13 cellular contexts compared by ENCODE assay signal in the genomic region with DNA sequence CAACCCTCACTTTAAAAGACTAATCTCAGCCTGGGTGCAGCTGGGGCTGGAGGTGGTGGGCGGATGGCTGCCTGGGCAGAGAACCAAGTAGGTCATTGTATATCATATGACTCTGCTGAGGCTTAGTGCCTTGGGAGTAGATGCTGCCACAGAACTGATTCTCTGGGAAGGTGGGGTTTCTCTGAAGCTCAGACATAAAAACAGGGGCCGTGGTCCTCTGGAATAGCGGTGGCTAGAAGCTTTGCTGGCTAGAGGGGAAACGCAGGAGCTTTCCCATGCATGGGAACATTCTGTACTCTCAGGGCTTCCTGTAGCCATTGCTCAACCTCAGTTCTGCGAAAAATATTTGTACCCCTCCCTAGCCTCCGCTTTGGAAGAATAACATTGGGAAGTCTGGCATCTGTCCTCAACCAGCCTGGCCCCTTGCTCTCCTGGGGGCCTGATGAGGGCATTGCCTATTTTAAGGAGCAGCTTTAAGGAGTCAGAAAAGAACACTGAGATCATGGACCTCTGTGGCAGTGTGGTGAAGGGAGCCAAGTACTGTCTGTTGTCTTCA. TPM values are rescaled to one million over a fixed set of nuclear protein-coding genes. Genes with fewer than 3 reads are reported as not detected.
DNase-seq lines count a peak whose midpoint lies in the region; ATAC-seq and TF ChIP-seq lines count a peak whose summit lies in the region.
"Had no signal": no experiment of that assay in that cellular context is flagged by ENCODE, and none has a peak within 500 bp of the region (broad histone marks: within the 10 kb centered on the region; RNA-seq: fewer than 3 reads in every experiment).

No MANE protein-coding gene starts in this region.

- TF ChIP-seq POLR2A in gastroesophageal sphincter (IDR thresholded peaks at IDR 0.05) = no peak

- ATAC-seq in gastroesophageal sphincter (peak; percentile 93), HG02623 (IDR thresholded peaks at IDR 0.05; ENCODE audit: unreplicated experiment) (no peak), GM19351 (IDR thresholded peaks at IDR 0.05; ENCODE audit: unreplicated experiment) (no peak)
- ATAC-seq: stimulated activated naive CD8-positive, alpha-beta T cell treated with anti-CD3 and anti-CD28 coated beads, Interleukin-15, Interleukin-2, amounts not matched to agents 100 U/mL and 50 U/mL, for 24 hours had no signal

- H3K27me3 ChIP-seq in ACC112 (ENCODE audit: insufficient read depth, low read length) (no peaks in the 10 kb centered on the region), gastroesophageal sphincter (no peaks in the 10 kb centered on the region)

- peak overlapping the region; percentile 61 for H2AFZ ChIP-seq in ACC112 (ENCODE audit: low read length, unreplicated experiment)

- H3K9me3 ChIP-seq in gastroesophageal sphincter = no peaks in the 10 kb centered on the region
- H3K9me3 ChIP-seq: neutrophil had no signal

- peak in 1 of 4 experiments; percentile 6 for TF ChIP-seq CTCF in gastroesophageal sphincter (IDR thresholded peaks at IDR 0.05)

- H3K27ac ChIP-seq in ACC112 (ENCODE audit: low read depth, low read length) (peak overlapping the region; percentile 92), angular gyrus (ENCODE audit: low read depth, low read length) (peak overlapping the region; percentile 41), gastroesophageal sphincter (peak overlapping the region; percentile 74 to 80 (median 78))
- H3K27ac ChIP-seq: epithelial cell of prostate, neutrophil had no signal

- 20% methylated on average over 1 of the region's 6 CpGs; no CpG with 5 or more reads in 1 of the 2 donors for WGBS in gastroesophageal sphincter (ENCODE audit: low coverage in 1 of 2), 2 donors

- intact Hi-C loops in posterior cingulate gyrus (cut with DNase I) = no loop called here

- no peaks in the 10 kb centered on the region for H3K36me3 ChIP-seq in ACC112 (ENCODE audit: insufficient read depth, low read length)
- H3K36me3 ChIP-seq in gastroesophageal sphincter = no peaks in the 10 kb centered on the region
- H3K36me3 ChIP-seq: neutrophil had no signal

- peak overlapping the region; percentile 6; the same call in 1 of the 2 replicates for H3K4me3 ChIP-seq in ACC112 (ENCODE audit: low read depth, low read length)
- no peak overlapping the region for H3K4me3 ChIP-seq in gastroesophageal sphincter

- H3K79me2 ChIP-seq in ACC112 (ENCODE audit: control insufficient read depth, insufficient read depth, low read length, unreplicated experiment) = no peaks in the 10 kb centered on the region

- H3K4me1 ChIP-seq in ACC112 (ENCODE audit: control insufficient read depth, insufficient read depth, low read length, unreplicated experiment) (peaks cover 27% of the 10 kb centered on the region), gastroesophageal sphincter (peaks cover 0 to 40% (median 7%) of the 10 kb centered on the region in 3 donors)

- DNase-seq in posterior cingulate gyrus = peak in 8 of 10 donors; percentile 37 to 95 (median 58)
- no peak for DNase-seq in activated gamma-delta T cell treated with Interleukin-2 at 50 U/mL for 16 hours
- DNase-seq in activated T-cell treated with anti-CD3 and anti-CD28 coated beads, Interleukin-2, amount 50 U/mL, for 48 hours = no peak
- DNase-seq: ACHN; stimulated activated naive CD8-positive, alpha-beta T cell treated with anti-CD3 and anti-CD28 coated beads, Interleukin-15, Interleukin-2, amounts not matched to agents 100 U/mL and 50 U/mL, for 24 hours; SW 1271 had no signal

- TF ChIP-seq EP300 in gastroesophageal sphincter (IDR thresholded peaks at IDR 0.05) = no peak

RNA-seq across cellular contexts. Expression of a gene that starts 14.7 kb away (rescaled TPM):
- total RNA-seq in gastroesophageal sphincter = 10 to 100 TPM; 16.5 to 35.1 (median 29.2) TPM

Comparison
In these comparisons a context has a peak if more than half of its experiments do, and no peak if none do; other contexts are left out.
1. H3K27ac ChIP-seq: peak in every context shown above with its lines; median percentile 92 in ACC112; 78 in gastroesophageal sphincter; 41 in angular gyrus.
2. DNase-seq: peak in posterior cingulate gyrus (8 of 10); none in activated gamma-delta T cell treated with Interleukin-2 at 50 U/mL for 16 hours (single experiment) and activated T-cell treated with anti-CD3 and anti-CD28 coated beads, Interleukin-2, amount 50 U/mL, for 48 hours (0 of 2).